ENCODE assay signal across 20 cellular contexts in genomic region chr13:29564828-29565227, GRCh38. TPM values are rescaled to one million over a fixed set of nuclear protein-coding genes. Genes with fewer than 3 reads are reported as not detected.
DNase-seq lines count a peak whose midpoint lies in the region; ATAC-seq and TF ChIP-seq lines count a peak whose summit lies in the region.
"Had no signal": no experiment of that assay in that cellular context is flagged by ENCODE, and none has a peak within 500 bp of the region (broad histone marks: within the 10 kb centered on the region; RNA-seq: fewer than 3 reads in every experiment).

No MANE protein-coding gene starts in this region.

- peak overlapping the region; percentile 13 for H3K27ac Mint-ChIP-seq in chondrocyte (ENCODE audit: unreplicated experiment)
- H3K27ac Mint-ChIP-seq: activated CD4-positive, alpha-beta T cell treated with anti-CD3 and anti-CD28 coated beads, Interleukin-2, amount 10 ng/mL, durations not matched to agents 24 days and 14 days; neural progenitor cell; T-helper 1 cell treated with Interleukin-12 subunit alpha and Interleukin-12 subunit beta and Interleukin-4 antibody, amounts not matched to agents 30 μg/mL and 1 μg/mL, for 36 hours had no signal

- no peaks in the 10 kb centered on the region for H3K36me3 Mint-ChIP-seq in chondrocyte (ENCODE audit: low read depth)

- no peaks in the 10 kb centered on the region for H3K27me3 Mint-ChIP-seq in chondrocyte (ENCODE audit: low read depth)
- H3K27me3 Mint-ChIP-seq: activated CD4-positive, alpha-beta T cell treated with anti-CD3 and anti-CD28 coated beads, Interleukin-2, amount 10 ng/mL, durations not matched to agents 24 days and 14 days; stimulated activated naive CD8-positive, alpha-beta T cell treated with anti-CD3 and anti-CD28 coated beads, Interleukin-15, Interleukin-2, amounts not matched to agents 100 ng/mL and 50 ng/mL, for 24 hours had no signal

- H3K4me1 Mint-ChIP-seq in chondrocyte (ENCODE audit: low read depth): peaks cover 77% of the 10 kb centered on the region

- H3K4me3 ChIP-seq in BJ (ENCODE audit: low read depth, low read length) (no peak overlapping the region), Loucy (ENCODE audit: low read length, poor library complexity, severe bottlenecking) (no peak overlapping the region), hepatocyte (no peak overlapping the region)
- H3K4me3 ChIP-seq: neural progenitor cell, tibial nerve had no signal

- peak; percentile 28 for TF ChIP-seq CTCF in BJ (IDR thresholded peaks at IDR 0.05; ENCODE audit: insufficient read depth, low read depth, low read length)
- peak; percentile 30 for TF ChIP-seq CTCF in Loucy (conservative IDR thresholded peaks at IDR 0.05; ENCODE audit: low read length)
- TF ChIP-seq CTCF in chondrocyte (IDR thresholded peaks at IDR 0.05): peak; percentile 72
- peak; percentile 31 for TF ChIP-seq CTCF in hepatocyte (IDR thresholded peaks at IDR 0.05; ENCODE audit: poor library complexity)

- H3K36me3 ChIP-seq in BJ (ENCODE audit: control insufficient read depth, insufficient read depth, low read length) (no peaks in the 10 kb centered on the region), Loucy (ENCODE audit: insufficient read depth, low read length) (no peaks in the 10 kb centered on the region; the same call in 1 of the 2 replicates), hepatocyte (replicated peaks; ENCODE audit: insufficient read depth, low read depth) (no peaks in the 10 kb centered on the region)
- H3K36me3 ChIP-seq: neural progenitor cell, tibial nerve had no signal

- no peak overlapping the region for H3K4me2 ChIP-seq in Loucy (ENCODE audit: low read depth, low read length, poor library complexity, severe bottlenecking)
- H3K4me2 ChIP-seq in hepatocyte: no peak overlapping the region
- H3K4me2 ChIP-seq: neural progenitor cell had no signal

- DNase-seq in BJ (ENCODE audit: low read depth) (no peak), chondrocyte (ENCODE audit: low spot score) (no peak), hepatocyte (ENCODE audit: low spot score) (no peak), posterior cingulate gyrus (no peak), NCI-H446 treated with DMSO at 0.1 percent for 48 hours (lab: John Stamatoyannopoulos, UW) (no peak)
- DNase-seq: activated CD4-positive, alpha-beta T cell treated with anti-CD3 and anti-CD28 coated beads, Interleukin-2, amount 10 ng/mL, durations not matched to agents 24 days and 14 days; head of caudate nucleus; Kasumi-1; NCI-H526; OCI-M1; SIG-M5; stimulated activated CD4-positive, alpha-beta T cell treated with anti-CD3 and anti-CD28 coated beads, Interleukin-4, amount 100 ng/mL, for 1 hour had no signal

- CTCF ChIA-PET in BJ (lab: Yijun Ruan, JAX): interaction anchor here (1.2 kb wide), 1 partner anchor 12 kb away, joined by 3 read pairs; no protein-coding TSS in a partner anchor

- intact Hi-C loops in posterior cingulate gyrus (cut with DNase I): no loop called here

- H3K79me2 ChIP-seq in Loucy (ENCODE audit: insufficient read depth, low read length) (peaks cover 94% of the 10 kb centered on the region), hepatocyte (peaks cover 87% of the 10 kb centered on the region)

- no peaks in the 10 kb centered on the region for H3K27me3 ChIP-seq in BJ (ENCODE audit: control insufficient read depth, insufficient read depth, low read length)
- H3K27me3 ChIP-seq in Loucy (ENCODE audit: insufficient read depth, low read length, poor library complexity, severe bottlenecking): no peaks in the 10 kb centered on the region
- no peaks in the 10 kb centered on the region for H3K27me3 ChIP-seq in hepatocyte
- H3K27me3 ChIP-seq: neural progenitor cell, tibial nerve had no signal

- H3K9me2 ChIP-seq in Loucy (replicated peaks; ENCODE audit: low read depth, low read length) (no peaks in the 10 kb centered on the region), hepatocyte (replicated peaks; ENCODE audit: insufficient read depth) (no peaks in the 10 kb centered on the region)

- no peaks in the 10 kb centered on the region for H3K9me3 Mint-ChIP-seq in chondrocyte (ENCODE audit: low read depth)
- H3K9me3 Mint-ChIP-seq: activated CD4-positive, alpha-beta T cell treated with anti-CD3 and anti-CD28 coated beads, Interleukin-2, amount 10 ng/mL, durations not matched to agents 24 days and 14 days; stimulated activated naive CD8-positive, alpha-beta T cell treated with anti-CD3 and anti-CD28 coated beads, Interleukin-15, Interleukin-2, amounts not matched to agents 100 ng/mL and 50 ng/mL, for 24 hours; T-helper 1 cell treated with Interleukin-12 subunit alpha and Interleukin-12 subunit beta and Interleukin-4 antibody, amounts not matched to agents 30 μg/mL and 1 μg/mL, for 36 hours had no signal

- no peak overlapping the region for H3K27ac ChIP-seq in hepatocyte
- H3K27ac ChIP-seq: epithelial cell of prostate, neural progenitor cell, tibial nerve had no signal

- H2AFZ ChIP-seq in Loucy (ENCODE audit: low read length) (no peak overlapping the region), hepatocyte (no peak overlapping the region)
- H2AFZ ChIP-seq: neural progenitor cell had no signal

- ATAC-seq in HG02678 (IDR thresholded peaks at IDR 0.05; ENCODE audit: unreplicated experiment): no peak
- no peak for ATAC-seq in HG03521 (IDR thresholded peaks at IDR 0.05; ENCODE audit: unreplicated experiment)

- H3K9ac ChIP-seq in Loucy (ENCODE audit: low read depth, low read length, poor library complexity, severe bottlenecking): no peak overlapping the region
- H3K9ac ChIP-seq: neural progenitor cell had no signal

- H3K4me3 Mint-ChIP-seq in chondrocyte (ENCODE audit: unreplicated experiment): no peak overlapping the region
- H3K4me3 Mint-ChIP-seq: activated CD4-positive, alpha-beta T cell treated with anti-CD3 and anti-CD28 coated beads, Interleukin-2, amount 10 ng/mL, durations not matched to agents 24 days and 14 days; neural progenitor cell; stimulated activated naive CD8-positive, alpha-beta T cell treated with anti-CD3 and anti-CD28 coated beads, Interleukin-15, Interleukin-2, amounts not matched to agents 100 ng/mL and 50 ng/mL, for 24 hours; T-helper 1 cell treated with Interleukin-12 subunit alpha and Interleukin-12 subunit beta and Interleukin-4 antibody, amounts not matched to agents 30 μg/mL and 1 μg/mL, for 36 hours had no signal

- POLR2A ChIA-PET in BJ (lab: Charles Lee): interaction anchor here (0.6 kb wide), 3 partner anchors 138 to 1940 kb away, joined by 3 to 4 read pairs (median 3); no protein-coding TSS in a partner anchor

- H4K20me1 ChIP-seq in Loucy (ENCODE audit: insufficient read depth, low read length, poor library complexity, severe bottlenecking) (peaks cover 95% of the 10 kb centered on the region), hepatocyte (ENCODE audit: insufficient read depth, poor library complexity, severe bottlenecking) (peaks cover 20% of the 10 kb centered on the region)

- no peaks in the 10 kb centered on the region for H3K9me3 ChIP-seq in Loucy (ENCODE audit: insufficient read depth, low read depth, low read length)
- no peaks in the 10 kb centered on the region for H3K9me3 ChIP-seq in hepatocyte (ENCODE audit: low read depth)
- H3K9me3 ChIP-seq: tibial nerve had no signal

- H3K4me1 ChIP-seq in Loucy (ENCODE audit: insufficient read depth, low read length, poor library complexity, severe bottlenecking): peaks cover 8% of the 10 kb centered on the region
- no peaks in the 10 kb centered on the region for H3K4me1 ChIP-seq in hepatocyte (ENCODE audit: insufficient read depth)

- H3F3A ChIP-seq in Loucy (ENCODE audit: low read depth): no peaks in the 10 kb centered on the region

RNA-seq across cellular contexts. Expression of gene SLC7A1, which starts 30.7 kb away (rescaled TPM):
- polyA plus RNA-seq in BJ (2011; rRNA removed) (17.8 and 43.2 TPM in 2 replicates), hepatocyte (9.8 and 10.1 TPM in 2 replicates)
- polyA minus RNA-seq in BJ (2011; rRNA and poly(A)+ RNA removed): 43.2 and 64.7 TPM in 2 replicates
- total RNA-seq in chondrocyte (75.8 to 111 TPM (median 108 TPM) in 3 replicates), hepatocyte (10.8 and 16.2 TPM in 2 replicates)
